8 cellular contexts compared by ENCODE assay signal in the genomic region with DNA sequence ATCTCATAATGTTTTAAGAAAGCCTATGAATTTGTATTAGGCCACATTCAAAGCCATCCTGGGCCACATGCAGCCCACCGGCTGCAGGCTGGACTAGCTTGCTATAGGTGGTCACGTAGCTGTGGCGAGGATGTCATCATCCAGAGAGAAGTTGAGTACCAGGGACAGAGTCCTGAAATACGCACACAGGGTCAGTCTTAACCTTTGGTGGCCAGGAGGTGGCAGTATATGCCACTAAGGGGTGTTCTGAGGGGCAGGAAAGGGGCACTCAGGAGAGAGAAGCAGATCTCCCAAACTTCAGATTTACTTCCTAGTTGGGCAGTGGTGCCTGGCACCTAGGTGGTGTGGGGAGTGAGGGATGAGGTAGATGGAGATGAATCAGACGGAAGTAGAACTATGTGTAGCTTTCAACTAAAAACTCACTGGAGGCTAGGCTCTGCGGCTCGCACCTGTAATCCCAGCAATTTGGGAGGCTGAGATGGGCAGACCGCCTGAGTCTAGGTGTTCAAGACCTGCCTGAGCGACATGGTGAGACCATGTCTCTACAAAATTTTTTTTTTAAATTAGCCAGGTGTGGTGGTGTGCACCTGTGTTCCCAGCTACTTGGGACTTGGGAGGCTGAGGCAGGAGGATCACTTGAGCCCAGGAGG. TPM values are rescaled to one million over a fixed set of nuclear protein-coding genes. Genes with fewer than 3 reads are reported as not detected.
A peak's percentile ranks its signal among the peaks of the same experiment; 100 is the strongest.
DNase-seq lines count a peak whose midpoint lies in the region; ATAC-seq, FAIRE-seq and TF ChIP-seq lines count a peak whose summit lies in the region.

No MANE protein-coding gene starts in this region.

- H3F3A ChIP-seq in smooth muscle cell (ENCODE audit: low read depth) = no peaks in the 10 kb centered on the region

- H3K9me2 ChIP-seq in hepatocyte (replicated peaks; ENCODE audit: insufficient read depth) = no peaks in the 10 kb centered on the region

- peaks cover 3 to 4% of the 10 kb centered on the region in 2 experiments; a peak in 2 of 4 replicates for H3K27me3 ChIP-seq in GM12878 (replicated peaks in 1 of 2; ENCODE audit: control insufficient read depth in 2 of 2, insufficient read depth in 2 of 2, low read length in 1 of 2)
- peaks cover 6% of the 10 kb centered on the region for H3K27me3 ChIP-seq in hepatocyte
- peaks cover 20% of the 10 kb centered on the region for H3K27me3 ChIP-seq in smooth muscle cell (ENCODE audit: low read depth)

- H3K4me3 ChIP-seq in GM12878 (no peak overlapping the region), hepatocyte (no peak overlapping the region), smooth muscle cell (no peak overlapping the region)

- H3K79me2 ChIP-seq in GM12878 (ENCODE audit: control insufficient read depth, insufficient read depth, low read length) (no peaks in the 10 kb centered on the region), hepatocyte (no peaks in the 10 kb centered on the region), smooth muscle cell (ENCODE audit: low read depth) (no peaks in the 10 kb centered on the region)

- H3K27ac ChIP-seq in GM12878 (ENCODE audit: control insufficient read depth, insufficient read depth) (no peak overlapping the region), hepatocyte (no peak overlapping the region), smooth muscle cell (ENCODE audit: low read depth) (no peak overlapping the region)

- ATAC-seq in Right ventricle myocardium inferior = peak; percentile 67
- peak; percentile 79 for ATAC-seq in GM12878
- ATAC-seq in GM21576 (IDR thresholded peaks at IDR 0.05; ENCODE audit: unreplicated experiment) = no peak

- RAD21 ChIA-PET in GM12878 (lab: Charles Lee; ENCODE audit: unreplicated experiment) = interaction anchor here (0.9 to 11.2 kb wide), 18 partner anchors 13 to 214 kb away, joined by 3 to 342 read pairs (median 8); a partner anchor contains a TSS

- peak; percentile 75 for FAIRE-seq in GM12878 (lab: Jason Lieb, UNC)

- peak; percentile 63 for TF ChIP-seq RAD21 in GM12878 (IDR thresholded peaks at IDR 0.05; ENCODE audit: insufficient read depth, low read depth, low read length)

- BruUV-seq in GM12878 (replicated peaks; lab: Mats Ljungman, UMichigan) = no TSS peak

- H3K4me2 ChIP-seq in GM12878 (ENCODE audit: control insufficient read depth, insufficient read depth) = no peak overlapping the region
- no peak overlapping the region for H3K4me2 ChIP-seq in hepatocyte
- no peak overlapping the region for H3K4me2 ChIP-seq in smooth muscle cell

- in situ Hi-C loops in SK-MEL-5 (cut with HindIII; ENCODE audit: low pct_unique_long_range_greater_than_20kb, low sequenced_read_pairs) = loop anchor here (25.0 kb wide), 1 partner anchor 126 kb away; a partner anchor contains a TSS
- in situ Hi-C loops in GM12878 (cut with MboI) = loop anchor here (5.0 kb wide), 3 partner anchors 34 to 216 kb away; no protein-coding TSS in a partner anchor

- CTCF ChIA-PET in GM12878 (lab: Yijun Ruan, JAX) = interaction anchor here (0.6 to 22.4 kb wide), 43 partner anchors 8 to 260 kb away, joined by 3 to 891 read pairs (median 5); a partner anchor contains a TSS

- TF ChIP-seq POLR2A in GM12878 (IDR thresholded peaks at IDR 0.05; ENCODE audit: low read depth, low read length) = no peak

- no peak for DNase-seq in Right ventricle myocardium inferior (ENCODE audit: missing footprints)
- no peak for DNase-seq in cardiac septum (ENCODE audit: low spot score)
- DNase-seq in NCI-H1092 treated with DMSO at 0.1 percent for 48 hours (lab: John Stamatoyannopoulos, UW) = peak; percentile 88
- DNase-seq in SK-MEL-5 (ENCODE audit: low read depth, low spot score) = peak; percentile 83
- no peak for DNase-seq in GM12878 (ENCODE audit: low read depth, low spot score)
- DNase-seq in hepatocyte (ENCODE audit: low spot score) = peak; percentile 86
- no peak for DNase-seq in smooth muscle cell (lab: John Stamatoyannopoulos, UW; ENCODE audit: unreplicated experiment)

- intact Hi-C loops in Right ventricle myocardium inferior (cut with DNase I) (loop anchor here (1.0 to 5.0 kb wide), 4 partner anchors 36 to 144 kb away; a partner anchor contains a TSS), cardiac septum (cut with DNase I) (loop anchor here (1.0 to 5.0 kb wide), 2 partner anchors 36 to 169 kb away; no protein-coding TSS in a partner anchor), GM12878 (cut with micrococcal nuclease; ENCODE audit: unreplicated experiment) (loop anchor here (1.0 to 5.0 kb wide), 2 partner anchors 36 to 169 kb away; no protein-coding TSS in a partner anchor)

- H3K9me3 ChIP-seq in GM12878 (replicated peaks; ENCODE audit: control insufficient read depth, insufficient read depth, low read length) = no peaks in the 10 kb centered on the region
- H3K9me3 ChIP-seq in hepatocyte (ENCODE audit: low read depth) = no peaks in the 10 kb centered on the region
- no peaks in the 10 kb centered on the region for H3K9me3 ChIP-seq in smooth muscle cell (replicated peaks; ENCODE audit: low read depth)

- H3K9ac ChIP-seq in GM12878 (ENCODE audit: control insufficient read depth, insufficient read depth, low read length) (no peak overlapping the region), smooth muscle cell (ENCODE audit: low read depth) (no peak overlapping the region)

- no peaks in the 10 kb centered on the region for H4K20me1 ChIP-seq in GM12878 (ENCODE audit: control insufficient read depth, insufficient read depth)
- H4K20me1 ChIP-seq in hepatocyte (ENCODE audit: insufficient read depth, poor library complexity, severe bottlenecking) = no peaks in the 10 kb centered on the region
- no peaks in the 10 kb centered on the region for H4K20me1 ChIP-seq in smooth muscle cell (ENCODE audit: low read depth)

- no peak for TF ChIP-seq EP300 in GM12878 (IDR thresholded peaks at IDR 0.05; ENCODE audit: borderline replicate concordance in 1 of 2, control insufficient read depth in 1 of 2, low read depth in 2 of 2, low read length in 2 of 2)

- no peaks in the 10 kb centered on the region for H3K4me1 ChIP-seq in GM12878 (ENCODE audit: control insufficient read depth, insufficient read depth, low read length)
- H3K4me1 ChIP-seq in hepatocyte (ENCODE audit: insufficient read depth) = no peaks in the 10 kb centered on the region
- H3K4me1 ChIP-seq in smooth muscle cell (ENCODE audit: low read depth) = peaks cover 13% of the 10 kb centered on the region

- TF ChIP-seq CTCF in GM12878 (IDR thresholded peaks at IDR 0.05 in 2 of 3, conservative IDR thresholded peaks at IDR 0.05 in 1 of 3; ENCODE audit: control insufficient read depth in 2 of 3, extremely low read depth in 1 of 3, insufficient read depth in 1 of 3, low read depth in 3 of 3, low read length in 3 of 3) (peak; percentile 75 to 83 (median 81)), hepatocyte (IDR thresholded peaks at IDR 0.05; ENCODE audit: poor library complexity) (peak; percentile 93), smooth muscle cell (IDR thresholded peaks at IDR 0.05; ENCODE audit: borderline replicate concordance, insufficient read depth, poor library complexity, severe bottlenecking) (peak; percentile 77)

- POLR2A ChIA-PET in GM12878 (lab: Charles Lee) = interaction anchor here (0.5 to 1.2 kb wide), 3 partner anchors 35 to 103 kb away, joined by 3 to 6 read pairs (median 3); no protein-coding TSS in a partner anchor

- no peaks in the 10 kb centered on the region for H3K36me3 ChIP-seq in GM12878 (ENCODE audit: control insufficient read depth in 2 of 2, insufficient read depth in 2 of 2, low read length in 1 of 2)
- H3K36me3 ChIP-seq in hepatocyte (replicated peaks; ENCODE audit: insufficient read depth, low read depth) = no peaks in the 10 kb centered on the region
- H3K36me3 ChIP-seq in smooth muscle cell (ENCODE audit: low read depth) = no peaks in the 10 kb centered on the region

- SMC1A ChIA-PET in GM12878 (lab: Charles Lee; ENCODE audit: uncharacterized antibody, unreplicated experiment) = interaction anchor here (0.6 to 17.0 kb wide), 22 partner anchors 9 to 216 kb away, joined by 3 to 319 read pairs (median 6); a partner anchor contains a TSS

- no peak overlapping the region for H2AFZ ChIP-seq in GM12878 (ENCODE audit: control insufficient read depth, low read depth, low read length)
- H2AFZ ChIP-seq in hepatocyte = no peak overlapping the region
- H2AFZ ChIP-seq in smooth muscle cell (ENCODE audit: low read depth) = no peak overlapping the region

- WGBS in GM12878 (ENCODE audit: insufficient coverage, insufficient replicate concordance, low lambda C conversion rate, missing lambda C conversion rate) = 30% methylated on average over 9 of the region's 9 CpGs
- 37% methylated on average over 9 of the region's 9 CpGs for WGBS in hepatocyte (ENCODE audit: low lambda C conversion rate, missing lambda C conversion rate)
- WGBS in smooth muscle cell (ENCODE audit: low lambda C conversion rate) = 39% methylated on average over 9 of the region's 9 CpGs

RNA-seq across cellular contexts. Expression of a gene that starts 16.3 kb away (rescaled TPM):
- 180 TPM for total RNA-seq in Right ventricle myocardium inferior
- 195 TPM for total RNA-seq in cardiac septum
- total RNA-seq in SK-MEL-5 (2014; rRNA removed; shearing (Covaris generic)) = 2.4 and 2.7 TPM in 2 replicates
- 19.0 and 21.3 TPM in 2 replicates for polyA plus RNA-seq in SK-MEL-5 (2015; cell fraction: cytosol; rRNA removed)
- polyA plus RNA-seq in SK-MEL-5 (2015; cell fraction: nucleus; rRNA removed) = 51.6 and 61.0 TPM in 2 replicates
- 20.6 and 21.7 TPM in 2 replicates for total RNA-seq in GM12878 (2013; cell fraction: nucleolus; rRNA removed)
- total RNA-seq in GM12878 (2014; rRNA removed) = 0.05 and 0.51 TPM in 2 replicates
- 0.13 and 0.18 TPM in 2 replicates for total RNA-seq in GM12878 (2014; rRNA removed; fragmentation: Illumina TruSeq; extraction: Trizol)
- total RNA-seq in GM12878 (2021) = 0.64 and 0.88 TPM in 2 replicates
- polyA plus RNA-seq in GM12878 (2011; ENCODE audit: low read depth) = 0.21 TPM
- 1.9 and 4.4 TPM in 2 replicates for polyA plus RNA-seq in GM12878 (2011; rRNA removed)
- polyA plus RNA-seq in GM12878 (2011; cell fraction: cytosol; rRNA removed) = 3.9 and 5.8 TPM in 2 replicates
- polyA plus RNA-seq in GM12878 (2011; cell fraction: nucleus; rRNA removed) = 30.1 and 38.6 TPM in 2 replicates
- 0.41 and 0.95 TPM in 2 replicates for polyA plus RNA-seq in GM12878 (2012)
- 0.25 TPM in 1 of 2 replicates, not detected in the other for polyA plus RNA-seq in GM12878 (2014; fragmentation: Illumina TruSeq; extraction: Trizol)
- not detected for polyA plus RNA-seq in GM12878 (2014; fragmentation: Nextera tagmentation; extraction: Ambion mirVana)
- polyA plus RNA-seq in GM12878 (2014; rRNA removed) = 0.54 and 1.2 TPM in 2 replicates
- under 1 TPM; 0.40 to 0.58 TPM for polyA plus RNA-seq in GM12878 (2016; fragmentation: Nextera tagmentation; extraction: Ambion mirVana)
- polyA minus RNA-seq in GM12878 (2011; rRNA and poly(A)+ RNA removed) = 8.6 and 16.9 TPM in 2 replicates
- polyA minus RNA-seq in GM12878 (2011; cell fraction: cytosol; rRNA and poly(A)+ RNA removed) = 5.2 and 6.1 TPM in 2 replicates
- 13.8 and 17.4 TPM in 2 replicates for polyA minus RNA-seq in GM12878 (2011; cell fraction: nucleus; rRNA and poly(A)+ RNA removed)
- total RNA-seq in hepatocyte = 4.5 and 8.0 TPM in 2 replicates
- polyA plus RNA-seq in hepatocyte = 16.7 and 20.0 TPM in 2 replicates
- total RNA-seq in smooth muscle cell = 3.5 and 6.1 TPM in 2 replicates
- polyA plus RNA-seq in smooth muscle cell = 6.1 and 10.0 TPM in 2 replicates

RNA-seq across cellular contexts. Expression of a gene that starts 32.4 kb away (rescaled TPM):
- total RNA-seq in Right ventricle myocardium inferior (not detected), cardiac septum (not detected), GM12878 (2014; rRNA removed) (0.06 TPM in 1 of 2 replicates, not detected in the other), GM12878 (2014; rRNA removed; fragmentation: Illumina TruSeq; extraction: Trizol) (0.18 and 0.23 TPM in 2 replicates), GM12878 (2021) (0.21 TPM in 2 replicates), hepatocyte (0.40 and 0.48 TPM in 2 replicates), smooth muscle cell (1.3 and 3.9 TPM in 2 replicates)
- total RNA-seq in SK-MEL-5 (2014; rRNA removed; shearing (Covaris generic)) = 0.87 and 1.1 TPM in 2 replicates
- polyA plus RNA-seq in SK-MEL-5 (2015; cell fraction: cytosol; rRNA removed) = 2.1 and 2.3 TPM in 2 replicates
- 15.2 and 17.1 TPM in 2 replicates for polyA plus RNA-seq in SK-MEL-5 (2015; cell fraction: nucleus; rRNA removed)
- total RNA-seq in GM12878 (2013; cell fraction: nucleolus; rRNA removed) = 0.76 and 1.2 TPM in 2 replicates
- not detected for polyA plus RNA-seq in GM12878 (2011; ENCODE audit: low read depth)
- polyA plus RNA-seq in GM12878 (2011; rRNA removed) (1.4 and 1.6 TPM in 2 replicates), GM12878 (2014; fragmentation: Illumina TruSeq; extraction: Trizol) (0.15 and 0.38 TPM in 2 replicates), GM12878 (2014; fragmentation: Nextera tagmentation; extraction: Ambion mirVana) (under 1 TPM in 1 of 2 experiments, not detected in 1; 0.04 TPM), GM12878 (2014; rRNA removed) (0.10 and 0.17 TPM in 2 replicates), GM12878 (2016; fragmentation: Nextera tagmentation; extraction: Ambion mirVana) (under 1 TPM; 0.08 to 0.13 TPM), hepatocyte (0.35 and 0.58 TPM in 2 replicates), smooth muscle cell (0.72 and 2.8 TPM in 2 replicates)
- polyA plus RNA-seq in GM12878 (2011; cell fraction: cytosol; rRNA removed) = 0.78 and 0.87 TPM in 2 replicates
- polyA plus RNA-seq in GM12878 (2011; cell fraction: nucleus; rRNA removed) = 5.1 and 7.0 TPM in 2 replicates
- polyA plus RNA-seq in GM12878 (2012) = 0.03 TPM in 1 of 2 replicates, not detected in the other
- polyA minus RNA-seq in GM12878 (2011; rRNA and poly(A)+ RNA removed) = 2.0 and 3.0 TPM in 2 replicates
- polyA minus RNA-seq in GM12878 (2011; cell fraction: cytosol; rRNA and poly(A)+ RNA removed) = not detected in 2 replicates
- polyA minus RNA-seq in GM12878 (2011; cell fraction: nucleus; rRNA and poly(A)+ RNA removed) = 2.3 and 2.6 TPM in 2 replicates

Comparison
In these comparisons a context has a peak if more than half of its experiments do, and no peak if none do; other contexts are left out.
1. DNase-seq: peak in NCI-H1092 treated with DMSO at 0.1 percent for 48 hours (single experiment), SK-MEL-5 (single experiment) and hepatocyte (single experiment); none in Right ventricle myocardium inferior (single experiment), cardiac septum (single experiment), GM12878 (single experiment) and smooth muscle cell (single experiment).
2. Peak in every context shown above with its lines, with median percentiles within 50 percentile points of each other: CTCF ChIP-seq.